8 cellular contexts compared by ENCODE assay signal in genomic region chr20:11686900-11687543, GRCh38.
DNase-seq lines count a peak whose midpoint lies in the region; ATAC-seq and TF ChIP-seq lines count a peak whose summit lies in the region.

No MANE protein-coding gene starts in this region.

- H4K20me1 ChIP-seq in smooth muscle cell (ENCODE audit: low read depth) = no peaks in the 10 kb centered on the region
- H4K20me1 ChIP-seq in SK-N-SH (ENCODE audit: insufficient read depth) = no peaks in the 10 kb centered on the region

- no peak overlapping the region for H3K4me3 Mint-ChIP-seq in osteocyte (ENCODE audit: unreplicated experiment)

- WGBS in body of pancreas, 2 donors = 4 to 7% methylated on average over 20 to 38 of the region's 38 CpGs
- WGBS in smooth muscle cell (ENCODE audit: low lambda C conversion rate) = 23% methylated on average over 36 of the region's 38 CpGs
- 54% methylated on average over 25 of the region's 38 CpGs for WGBS in SK-N-SH (ENCODE audit: low lambda C conversion rate)

- intact Hi-C loops in body of pancreas (cut with DNase I) = no loop called here

- H3K27me3 ChIP-seq in HUES6 (ENCODE audit: control insufficient read depth, insufficient read depth, low read length) = peaks cover 31% of the 10 kb centered on the region
- H3K27me3 ChIP-seq in body of pancreas = no peaks in the 10 kb centered on the region
- H3K27me3 ChIP-seq in smooth muscle cell (ENCODE audit: low read depth) = no peaks in the 10 kb centered on the region
- no peaks in the 10 kb centered on the region for H3K27me3 ChIP-seq in SK-N-SH (ENCODE audit: insufficient read depth)

- peak; percentile 75 for ATAC-seq in body of pancreas
- no peak for ATAC-seq in HG03039 (IDR thresholded peaks at IDR 0.05; ENCODE audit: unreplicated experiment)

- H3K9ac ChIP-seq in HUES6 (ENCODE audit: low read length) = peak overlapping the region; percentile 10
- H3K9ac ChIP-seq in smooth muscle cell (ENCODE audit: low read depth) = no peak overlapping the region
- H3K9ac ChIP-seq in SK-N-SH = no peak overlapping the region

- CTCF ChIA-PET in SK-N-SH (lab: Yijun Ruan, JAX) = no interaction called here

- no peaks in the 10 kb centered on the region for H3K9me3 ChIP-seq in HUES6 (ENCODE audit: control insufficient read depth, insufficient read depth, low read depth, low read length)
- H3K9me3 ChIP-seq in body of pancreas = no peaks in the 10 kb centered on the region
- H3K9me3 ChIP-seq in smooth muscle cell (replicated peaks; ENCODE audit: low read depth) = no peaks in the 10 kb centered on the region
- no peaks in the 10 kb centered on the region for H3K9me3 ChIP-seq in SK-N-SH

- H3K4me1 ChIP-seq in HUES6 (ENCODE audit: control insufficient read depth, insufficient read depth, low read length) (peaks cover 11% of the 10 kb centered on the region), body of pancreas (peaks cover 19% of the 10 kb centered on the region), smooth muscle cell (ENCODE audit: low read depth) (no peaks in the 10 kb centered on the region), SK-N-SH (ENCODE audit: control insufficient read depth in 1 of 2, insufficient read depth in 2 of 2, low read depth in 1 of 2, low read length in 1 of 2) (no peaks in the 10 kb centered on the region)

- no peaks in the 10 kb centered on the region for H3F3A ChIP-seq in smooth muscle cell (ENCODE audit: low read depth)
- no peaks in the 10 kb centered on the region for H3F3A ChIP-seq in SK-N-SH (replicated peaks; ENCODE audit: insufficient read depth)

- no peak for TF ChIP-seq CTCF in body of pancreas (IDR thresholded peaks at IDR 0.05)
- TF ChIP-seq CTCF in smooth muscle cell (IDR thresholded peaks at IDR 0.05; ENCODE audit: borderline replicate concordance, insufficient read depth, poor library complexity, severe bottlenecking) = no peak
- TF ChIP-seq CTCF in osteocyte (IDR thresholded peaks at IDR 0.05) = no peak
- TF ChIP-seq CTCF in SK-N-SH (IDR thresholded peaks at IDR 0.05) = no peak

- H3K27ac Mint-ChIP-seq in osteocyte (ENCODE audit: unreplicated experiment) = no peak overlapping the region

- TF ChIP-seq POLR2A in body of pancreas (IDR thresholded peaks at IDR 0.05) = no peak

- H3K27ac ChIP-seq in HUES6 (ENCODE audit: low read depth, low read length) = no peak overlapping the region
- H3K27ac ChIP-seq in body of pancreas = peak overlapping the region; percentile 60 to 75 (median 70)
- H3K27ac ChIP-seq in smooth muscle cell (ENCODE audit: low read depth) = no peak overlapping the region
- H3K27ac ChIP-seq in SK-N-SH (ENCODE audit: low read depth in 2 of 2, low read length in 1 of 2) = no peak overlapping the region

- peaks cover 3% of the 10 kb centered on the region for H3K27me3 Mint-ChIP-seq in osteocyte (ENCODE audit: unreplicated experiment)

- H2AFZ ChIP-seq in smooth muscle cell (ENCODE audit: low read depth) = peak overlapping the region; percentile 71
- H2AFZ ChIP-seq in SK-N-SH (ENCODE audit: low read depth) = no peak overlapping the region

- no peaks in the 10 kb centered on the region for H3K4me1 Mint-ChIP-seq in osteocyte (ENCODE audit: unreplicated experiment)

- no peaks in the 10 kb centered on the region for H3K9me2 ChIP-seq in SK-N-SH

- DNase-seq in body of pancreas = peak; percentile 58 to 74 (median 69)
- DNase-seq in inferior parietal cortex (ENCODE audit: extremely low spot score) = peak; percentile 32
- no peak for DNase-seq in smooth muscle cell (lab: John Stamatoyannopoulos, UW; ENCODE audit: unreplicated experiment)
- no peak for DNase-seq in osteocyte (ENCODE audit: extremely low spot score, unreplicated experiment)
- no peak for DNase-seq in SIG-M5 treated with dmso at 0.1 percent for 504 hours (lab: John Stamatoyannopoulos, UW; ENCODE audit: unreplicated experiment)
- no peak for DNase-seq in SK-N-SH

- H3K36me3 Mint-ChIP-seq in osteocyte (ENCODE audit: unreplicated experiment) = no peaks in the 10 kb centered on the region

- POLR2A ChIA-PET in SK-N-SH (lab: Yijun Ruan, JAX) = no interaction called here

- H3K79me2 ChIP-seq in smooth muscle cell (ENCODE audit: low read depth) = no peaks in the 10 kb centered on the region
- no peaks in the 10 kb centered on the region for H3K79me2 ChIP-seq in SK-N-SH (ENCODE audit: insufficient read depth)

- TF ChIP-seq EP300 in SK-N-SH (IDR thresholded peaks at IDR 0.05; ENCODE audit: borderline replicate concordance in 1 of 2, low read depth in 1 of 2, low read length in 1 of 2) = no peak

- H3K36me3 ChIP-seq in HUES6 (ENCODE audit: control insufficient read depth, insufficient read depth, low read length) (no peaks in the 10 kb centered on the region), body of pancreas (replicated peaks in 1 of 2; ENCODE audit: insufficient read depth in 1 of 2, low read depth in 2 of 2) (no peaks in the 10 kb centered on the region), smooth muscle cell (ENCODE audit: low read depth) (no peaks in the 10 kb centered on the region), SK-N-SH (replicated peaks in 1 of 2; ENCODE audit: control insufficient read depth in 1 of 2, insufficient read depth in 2 of 2, low read length in 1 of 2) (no peaks in the 10 kb centered on the region)

- H3K4me2 ChIP-seq in smooth muscle cell (peak overlapping the region; percentile 85), SK-N-SH (no peak overlapping the region)

- no peak for TF ChIP-seq RAD21 in SK-N-SH (IDR thresholded peaks at IDR 0.05; ENCODE audit: low read length)

- H3K4me3 ChIP-seq in HUES6 (ENCODE audit: low read depth, low read length) = peak overlapping the region; percentile 63
- no peak overlapping the region for H3K4me3 ChIP-seq in body of pancreas
- H3K4me3 ChIP-seq in smooth muscle cell = peak overlapping the region; percentile 54
- no peak overlapping the region for H3K4me3 ChIP-seq in SK-N-SH (ENCODE audit: low read depth in 2 of 2, low read length in 1 of 2)

- H3K9me3 Mint-ChIP-seq in osteocyte (ENCODE audit: unreplicated experiment) = no peaks in the 10 kb centered on the region

TF ChIP-seq in SK-N-SH, 30 proteins besides CTCF, POLR2A, EP300 and RAD21:
- TF ChIP-seq CHD2 (IDR thresholded peaks at IDR 0.05; ENCODE audit: low read length, partially characterized antibody) (no peak), MAX (IDR thresholded peaks at IDR 0.05; ENCODE audit: low read depth) (no peak), FOXM1 (IDR thresholded peaks at IDR 0.05; ENCODE audit: low read depth) (no peak), NFIC (IDR thresholded peaks at IDR 0.05; ENCODE audit: borderline replicate concordance) (no peak), RFX5 (IDR thresholded peaks at IDR 0.05; ENCODE audit: low read length) (no peak)
- TF ChIP-seq, protein P1, sequence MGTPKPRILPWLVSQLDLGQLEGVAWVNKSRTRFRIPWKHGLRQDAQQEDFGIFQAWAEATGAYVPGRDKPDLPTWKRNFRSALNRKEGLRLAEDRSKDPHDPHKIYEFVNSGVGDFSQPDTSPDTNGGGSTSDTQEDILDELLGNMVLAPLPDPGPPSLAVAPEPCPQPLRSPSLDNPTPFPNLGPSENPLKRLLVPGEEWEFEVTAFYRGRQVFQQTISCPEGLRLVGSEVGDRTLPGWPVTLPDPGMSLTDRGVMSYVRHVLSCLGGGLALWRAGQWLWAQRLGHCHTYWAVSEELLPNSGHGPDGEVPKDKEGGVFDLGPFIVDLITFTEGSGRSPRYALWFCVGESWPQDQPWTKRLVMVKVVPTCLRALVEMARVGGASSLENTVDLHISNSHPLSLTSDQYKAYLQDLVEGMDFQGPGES (IDR thresholded peaks at IDR 0.05; ENCODE audit: low read depth, low read length) = no peak

Comparison
In these comparisons a context has a peak if more than half of its experiments do, and no peak if none do; other contexts are left out.
1. H3K27ac ChIP-seq: peak in body of pancreas (4 of 4); none in HUES6 (single experiment), smooth muscle cell (single experiment) and SK-N-SH (0 of 2).
2. H3K4me3 ChIP-seq: peak in HUES6 (single experiment) and smooth muscle cell (single experiment); none in body of pancreas (0 of 2) and SK-N-SH (0 of 2).
3. DNase-seq: peak in body of pancreas (4 of 4) and inferior parietal cortex (single experiment); none in smooth muscle cell (single experiment), osteocyte (single experiment), SIG-M5 treated with dmso at 0.1 percent for 504 hours (single experiment) and SK-N-SH (single experiment).